8 cellular contexts compared by ENCODE assay signal in the genomic region with DNA sequence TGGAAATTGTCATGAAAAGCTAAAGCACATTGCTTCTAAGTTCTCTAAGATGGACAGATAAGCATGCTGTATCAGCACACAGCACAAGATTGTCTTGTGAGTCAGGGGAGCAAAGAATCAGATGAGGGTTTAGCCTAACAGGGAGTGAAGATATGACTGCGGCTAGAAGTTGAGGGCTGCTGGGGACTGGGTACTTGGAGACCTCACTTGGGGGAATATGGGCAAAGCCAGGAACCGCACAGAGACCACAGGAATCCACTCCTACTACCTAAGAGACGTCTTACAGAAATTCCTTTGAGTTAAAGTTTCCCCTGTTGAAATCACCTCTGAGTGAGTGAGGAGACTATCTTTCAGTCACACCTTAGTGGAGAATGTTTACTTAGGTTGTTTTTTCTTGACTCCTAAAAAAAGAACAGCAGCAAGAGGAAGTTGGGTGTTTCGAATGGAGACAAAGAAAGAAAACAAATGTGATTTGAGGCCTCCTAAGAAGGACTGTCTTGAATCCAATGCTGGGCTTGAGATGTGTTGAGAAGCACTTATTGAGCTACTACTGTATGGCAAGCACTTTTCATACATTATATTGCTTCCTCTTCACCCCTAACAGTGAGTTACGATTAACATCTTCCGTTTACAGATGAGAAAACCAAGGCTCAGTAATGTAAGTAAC.
DNase-seq lines count a peak whose midpoint lies in the region; ATAC-seq, FAIRE-seq and TF ChIP-seq lines count a peak whose summit lies in the region.

No MANE protein-coding gene starts in this region.

- DNase-seq in GM12891 (ENCODE audit: insufficient read length, low spot score) (no peak), T follicular helper cell (ENCODE audit: low read depth) (peak; percentile 28), suprapubic skin (ENCODE audit: low spot score in 2 of 2) (no peak), SHP77 (lab: John Stamatoyannopoulos, UW) (no peak), inferior parietal cortex (ENCODE audit: extremely low spot score) (no peak), NCI-H1694 treated with DMSO at 0.1 percent for 48 hours (lab: John Stamatoyannopoulos, UW) (no peak)
- DNase-seq in effector memory CD4-positive, alpha-beta T cell: peak; percentile 27 to 60 (median 59)

- H3K36me3 ChIP-seq in effector memory CD4-positive, alpha-beta T cell (ENCODE audit: control insufficient read depth, insufficient read depth, low read length): no peaks in the 10 kb centered on the region
- H3K36me3 ChIP-seq in suprapubic skin: no peaks in the 10 kb centered on the region

- H3K27ac ChIP-seq in effector memory CD4-positive, alpha-beta T cell (ENCODE audit: insufficient read depth, low read length, poor library complexity, severe bottlenecking): peak overlapping the region; percentile 69
- H3K27ac ChIP-seq in suprapubic skin: peak overlapping the region; percentile 12

- no peaks in the 10 kb centered on the region for H3K9me3 ChIP-seq in effector memory CD4-positive, alpha-beta T cell (ENCODE audit: control insufficient read depth, low read length)
- no peaks in the 10 kb centered on the region for H3K9me3 ChIP-seq in suprapubic skin

- peak; percentile 44; the same call in 1 of the 2 replicates for TF ChIP-seq POLR2A in GM12891 (IDR thresholded peaks at IDR 0.05; ENCODE audit: low read depth, low read length)
- no peak for TF ChIP-seq POLR2A in suprapubic skin (IDR thresholded peaks at IDR 0.05)

- ATAC-seq in HG02642 (IDR thresholded peaks at IDR 0.05; ENCODE audit: poor library complexity, unreplicated experiment): peak; percentile 44

- H3K4me1 ChIP-seq in effector memory CD4-positive, alpha-beta T cell (ENCODE audit: control insufficient read depth, insufficient read depth, low read length, poor library complexity, severe bottlenecking): peaks cover 91% of the 10 kb centered on the region
- peaks cover 5% of the 10 kb centered on the region for H3K4me1 ChIP-seq in suprapubic skin

- WGBS in suprapubic skin: 84% methylated on average over 6 of the region's 6 CpGs

- H3K4me3 ChIP-seq in effector memory CD4-positive, alpha-beta T cell (ENCODE audit: insufficient read depth, low read depth, low read length, poor library complexity, severe bottlenecking): no peak overlapping the region
- no peak overlapping the region for H3K4me3 ChIP-seq in suprapubic skin

- no peak for TF ChIP-seq CTCF in suprapubic skin (IDR thresholded peaks at IDR 0.05)

- H3K27me3 ChIP-seq in effector memory CD4-positive, alpha-beta T cell (replicated peaks; ENCODE audit: control insufficient read depth, insufficient read depth, low read length, poor library complexity, severe bottlenecking): no peaks in the 10 kb centered on the region
- H3K27me3 ChIP-seq in suprapubic skin: no peaks in the 10 kb centered on the region

- TF ChIP-seq EP300 in suprapubic skin (IDR thresholded peaks at IDR 0.05): no peak

- no peak for FAIRE-seq in GM12891 (lab: Jason Lieb, UNC)

TF ChIP-seq in GM12891, 5 proteins besides CTCF, POLR2A, EP300 and RAD21:
- no peak for TF ChIP-seq POU2F2 (IDR thresholded peaks at IDR 0.05; ENCODE audit: low read depth, low read length)
- TF ChIP-seq POLR2AphosphoS5 (IDR thresholded peaks at IDR 0.05; ENCODE audit: low read depth, low read length): no peak
- TF ChIP-seq TAF1 (IDR thresholded peaks at IDR 0.05; ENCODE audit: low read depth, low read length): no peak
- TF ChIP-seq SPI1 (IDR thresholded peaks at IDR 0.05; ENCODE audit: low read depth, low read length): peak; percentile 58; the same call in 1 of the 2 replicates
- TF ChIP-seq PAX5 (IDR thresholded peaks at IDR 0.05; ENCODE audit: insufficient read depth, low read length, severe bottlenecking): no peak
TF ChIP-seq in GM12891: peak in this region for 1.

Comparison
In these comparisons a context has a peak if more than half of its experiments do, and no peak if none do; other contexts are left out.
1. DNase-seq: peak in T follicular helper cell (single experiment) and effector memory CD4-positive, alpha-beta T cell (3 of 3); none in GM12891 (single experiment), suprapubic skin (0 of 2), SHP77 (0 of 2), inferior parietal cortex (single experiment) and NCI-H1694 treated with DMSO at 0.1 percent for 48 hours (single experiment).